In the genomic region with DNA sequence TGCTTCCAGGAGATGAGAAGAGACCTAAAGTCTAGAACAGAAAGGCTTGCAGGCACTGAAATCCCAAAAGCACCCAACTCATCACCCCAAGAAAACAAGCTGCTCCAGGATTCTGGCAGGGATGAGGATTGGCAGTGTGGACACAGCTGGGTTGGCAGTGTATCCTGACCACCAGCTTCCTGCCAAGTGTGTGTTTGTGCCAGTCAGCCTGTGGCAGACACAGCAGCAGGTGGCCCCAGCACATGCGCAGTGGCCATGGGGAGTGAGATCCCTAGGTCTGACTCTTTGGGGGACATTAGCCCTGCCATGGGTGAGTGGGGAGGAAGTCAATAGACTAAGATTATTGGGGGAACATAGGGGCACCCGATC, we compare ENCODE assay signal across 9 cellular contexts. TPM values are rescaled to one million over a fixed set of nuclear protein-coding genes. Genes with fewer than 3 reads are reported as not detected.
A peak's percentile ranks its signal among the peaks of the same experiment; 100 is the strongest.
DNase-seq lines count a peak whose midpoint lies in the region; ATAC-seq and TF ChIP-seq lines count a peak whose summit lies in the region.
"Had no signal": no experiment of that assay in that cellular context is flagged by ENCODE, and none has a peak within 500 bp of the region (broad histone marks: within the 10 kb centered on the region; RNA-seq: fewer than 3 reads in every experiment).

No MANE protein-coding gene starts in this region.

- H3K9me3 Mint-ChIP-seq in Calu3 (ENCODE audit: low read depth, unreplicated experiment) (no peaks in the 10 kb centered on the region), neural crest cell (no peaks in the 10 kb centered on the region), mesothelial cell of epicardium (no peaks in the 10 kb centered on the region)

- no peak for TF ChIP-seq CTCF in Calu3 (IDR thresholded peaks at IDR 0.05; ENCODE audit: unreplicated experiment)
- TF ChIP-seq CTCF in neural crest cell (conservative IDR thresholded peaks at IDR 0.05), result no peak
- no peak for TF ChIP-seq CTCF in mesothelial cell of epicardium (IDR thresholded peaks at IDR 0.05; ENCODE audit: unreplicated experiment)

- H3K27ac Mint-ChIP-seq in Calu3 (ENCODE audit: unreplicated experiment), result peak overlapping the region; percentile 44
- no peak overlapping the region for H3K27ac Mint-ChIP-seq in neural crest cell (ENCODE audit: unreplicated experiment)
- no peak overlapping the region for H3K27ac Mint-ChIP-seq in mesothelial cell of epicardium

- intact Hi-C loops in Calu3 (cut with micrococcal nuclease; ENCODE audit: unreplicated experiment), result no loop called here

- H3K4me1 ChIP-seq in HAP-1, result no peaks in the 10 kb centered on the region

- H3K4me3 Mint-ChIP-seq in Calu3 (ENCODE audit: low read depth, unreplicated experiment) (no peak overlapping the region), neural crest cell (peak overlapping the region; percentile 3), mesothelial cell of epicardium (no peak overlapping the region)

- no peaks in the 10 kb centered on the region for H3K9me3 ChIP-seq in HAP-1

- no peak for ATAC-seq in HG02588 (IDR thresholded peaks at IDR 0.05; ENCODE audit: unreplicated experiment)

- no peaks in the 10 kb centered on the region for H3K27me3 Mint-ChIP-seq in Calu3 (ENCODE audit: unreplicated experiment)
- H3K27me3 Mint-ChIP-seq in neural crest cell (ENCODE audit: low read depth), result no peaks in the 10 kb centered on the region
- no peaks in the 10 kb centered on the region for H3K27me3 Mint-ChIP-seq in mesothelial cell of epicardium (ENCODE audit: low read depth)

- H3K4me3 ChIP-seq in HAP-1, result no peak overlapping the region

- in situ Hi-C loops in HAP-1 (cut with MboI; ENCODE audit: low sequenced_read_pairs), result loop anchor here (25.0 kb wide), 1 partner anchor 612 kb away; a partner anchor contains a TSS

- H3K36me3 Mint-ChIP-seq in Calu3 (ENCODE audit: insufficient read depth, unreplicated experiment) (peaks cover 49% of the 10 kb centered on the region), neural crest cell (ENCODE audit: low read depth) (peaks cover 20% of the 10 kb centered on the region), mesothelial cell of epicardium (peaks cover 14% of the 10 kb centered on the region)

- H3K36me3 ChIP-seq in HAP-1 (replicated peaks), result peaks cover 16% of the 10 kb centered on the region

- peaks cover 7% of the 10 kb centered on the region for H3K4me1 Mint-ChIP-seq in Calu3 (ENCODE audit: low read depth, unreplicated experiment)
- peaks cover 6% of the 10 kb centered on the region for H3K4me1 Mint-ChIP-seq in neural crest cell
- no peaks in the 10 kb centered on the region for H3K4me1 Mint-ChIP-seq in mesothelial cell of epicardium

- CTCF ChIA-PET in Calu3 (lab: Charles Lee), result no interaction called here

- DNase-seq in Calu3 (no peak), NCI-H2081 treated with DMSO at 0.1 percent for 48 hours (lab: John Stamatoyannopoulos, UW) (peak; percentile 88), cerebellum (ENCODE audit: low spot score) (peak; percentile 76), neural crest cell (ENCODE audit: low read depth, low spot score) (no peak), hepatic stellate cell (ENCODE audit: low spot score) (no peak), HAP-1 (ENCODE audit: low spot score in 2 of 2) (no peak), mesothelial cell of epicardium (ENCODE audit: low spot score in 2 of 2, unreplicated experiment in 2 of 2) (no peak)
- DNase-seq: stimulated activated CD4-positive, alpha-beta T cell treated with anti-CD3 and anti-CD28 coated beads, Interleukin-12 subunit alpha, Interleukin-12 subunit beta, amount 100 ng/mL, for 4 hours had no signal

- H3K27me3 ChIP-seq in HAP-1 (ENCODE audit: low read depth), result no peaks in the 10 kb centered on the region

- BruUV-seq in Calu3 (replicated peaks; lab: Mats Ljungman, UMichigan), result no TSS peak

RNA-seq across cellular contexts. Expression of a gene that starts 8.7 kb away (rescaled TPM):
- total RNA-seq in Calu3 (2022) (45.0 and 46.8 TPM in 2 replicates), cerebellum (32.0 TPM), neural crest cell (52.8 and 55.4 TPM in 2 replicates), mesothelial cell of epicardium (33.8 to 37.5 TPM (median 34.6 TPM) in 3 replicates)

RNA-seq across cellular contexts. Expression of a gene that starts 16.0 kb away (rescaled TPM):
- total RNA-seq in Calu3 (2022), result 93.7 and 100 TPM in 2 replicates
- 87.8 TPM for total RNA-seq in cerebellum
- 132 and 136 TPM in 2 replicates for total RNA-seq in neural crest cell
- 108 to 114 TPM (median 111 TPM) in 3 replicates for total RNA-seq in mesothelial cell of epicardium

RNA-seq across cellular contexts. Expression of a gene that starts 20.9 kb away (rescaled TPM):
- total RNA-seq in Calu3 (2022) (253 and 292 TPM in 2 replicates), cerebellum (122 TPM), neural crest cell (404 and 407 TPM in 2 replicates), mesothelial cell of epicardium (204 to 212 TPM (median 207 TPM) in 3 replicates)

RNA-seq across cellular contexts. Expression of a gene that starts 21.6 kb away (rescaled TPM):
- not detected in 2 replicates for total RNA-seq in Calu3 (2022)
- 1.5 TPM for total RNA-seq in cerebellum
- not detected in 2 replicates for total RNA-seq in neural crest cell
- 0.58 to 0.59 TPM in 2 of 3 replicates, not detected in the other for total RNA-seq in mesothelial cell of epicardium

RNA-seq across cellular contexts. Expression of a gene that starts 22.5 kb away (rescaled TPM):
- total RNA-seq in Calu3 (2022), result 104 and 117 TPM in 2 replicates
- 5.0 TPM for total RNA-seq in cerebellum
- 30.2 and 33.7 TPM in 2 replicates for total RNA-seq in neural crest cell
- 46.6 to 58.5 TPM (median 54.5 TPM) in 3 replicates for total RNA-seq in mesothelial cell of epicardium

Comparison
In these comparisons a context has a peak if more than half of its experiments do, and no peak if none do; other contexts are left out.
1. DNase-seq: peak in NCI-H2081 treated with DMSO at 0.1 percent for 48 hours (single experiment) and cerebellum (single experiment); none in Calu3 (single experiment), neural crest cell (single experiment), hepatic stellate cell (single experiment), HAP-1 (0 of 2) and mesothelial cell of epicardium (0 of 2).